18 cellular contexts compared by ENCODE assay signal in the genomic region with DNA sequence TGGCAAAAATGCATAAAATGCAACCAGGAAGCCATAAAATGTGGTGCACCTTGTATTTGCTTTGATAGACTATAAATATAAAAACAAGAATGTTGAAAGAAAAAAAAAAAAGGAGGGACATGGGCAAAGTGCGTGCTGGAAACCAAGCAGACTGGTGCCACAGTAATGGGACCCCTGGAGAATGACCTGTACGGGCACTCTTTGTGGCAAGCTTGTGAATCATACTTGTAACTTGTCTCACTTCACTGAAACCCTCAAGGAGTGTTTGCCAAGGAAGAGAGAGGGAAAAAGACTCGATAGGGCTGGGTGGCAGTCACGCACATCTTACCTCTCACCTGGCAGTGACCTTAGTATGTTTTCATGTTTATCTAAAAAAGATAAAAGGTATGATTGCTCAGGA.
"Had no signal": no experiment of that assay in that cellular context is flagged by ENCODE, and none has a peak within 500 bp of the region (broad histone marks: within the 10 kb centered on the region; RNA-seq: fewer than 3 reads in every experiment).

No MANE protein-coding gene starts in this region.

- H3K9me3 Mint-ChIP-seq: activated naive CD8-positive, alpha-beta T cell treated with anti-CD3 and anti-CD28 coated beads for 36 hours; activated T-cell treated with anti-CD3 and anti-CD28 coated beads, Interleukin-2, amount 50 U/mL, for 24 hours; activated T-helper 2 cell treated with anti-CD3 and anti-CD28 coated beads, Interferon-gamma antibody, Interleukin-2, Interleukin-4, amounts not matched to agents 10 μg/mL and 5 μg/mL and 100 μg/mL, durations not matched to agents 14 hours and 24 hours and 36 hours; natural killer cell; stimulated activated naive CD8-positive, alpha-beta T cell treated with anti-CD3 and anti-CD28 coated beads, Interleukin-15, Interleukin-2, amounts not matched to agents 100 ng/mL and 50 ng/mL, for 24 hours; WTC11 had no signal

- H3K27ac ChIP-seq: esophagus squamous epithelium, heart right ventricle, left lung, tibial artery had no signal

- H3K36me3 Mint-ChIP-seq: activated naive CD8-positive, alpha-beta T cell treated with anti-CD3 and anti-CD28 coated beads for 36 hours; natural killer cell; WTC11 had no signal

- H3K27ac Mint-ChIP-seq: activated naive CD8-positive, alpha-beta T cell treated with anti-CD3 and anti-CD28 coated beads for 36 hours; activated T-cell treated with anti-CD3 and anti-CD28 coated beads, Interleukin-2, amount 50 U/mL, for 24 hours; activated T-helper 2 cell treated with anti-CD3 and anti-CD28 coated beads, Interferon-gamma antibody, Interleukin-2, Interleukin-4, amounts not matched to agents 10 μg/mL and 5 μg/mL and 100 μg/mL, durations not matched to agents 14 hours and 24 hours and 36 hours; natural killer cell; progenitor cell of endocrine pancreas; stimulated activated naive CD8-positive, alpha-beta T cell treated with anti-CD3 and anti-CD28 coated beads, Interleukin-15, Interleukin-2, amounts not matched to agents 100 ng/mL and 50 ng/mL, for 24 hours; WTC11 had no signal

- DNase-seq: activated CD8-positive, alpha-beta memory T cell treated with anti-CD3 and anti-CD28 coated beads for 24 hours; activated CD8-positive, alpha-beta memory T cell treated with anti-CD3 and anti-CD28 coated beads, Interleukin-2, amount 50 U/mL, for 4 hours; activated naive CD4-positive, alpha-beta T cell; activated naive CD8-positive, alpha-beta T cell treated with anti-CD3 and anti-CD28 coated beads for 36 hours; activated T-cell treated with anti-CD3 and anti-CD28 coated beads, Interleukin-2, amount 50 U/mL, for 24 hours; central memory CD4-positive, alpha-beta T cell; esophagus squamous epithelium; heart right ventricle; left lung; natural killer cell; stimulated activated CD4-positive, alpha-beta T cell treated with anti-CD3 and anti-CD28 coated beads, Interleukin-4, amount 100 ng/mL, for 4 hours; substantia nigra; T-helper 9 cell; tibial artery had no signal

- ATAC-seq: heart right ventricle, left lung, natural killer cell, WTC11 had no signal

- H3K4me1 Mint-ChIP-seq: activated naive CD8-positive, alpha-beta T cell treated with anti-CD3 and anti-CD28 coated beads for 36 hours; natural killer cell; WTC11 had no signal

- H3K4me3 Mint-ChIP-seq: activated naive CD8-positive, alpha-beta T cell treated with anti-CD3 and anti-CD28 coated beads for 36 hours; activated T-cell treated with anti-CD3 and anti-CD28 coated beads, Interleukin-2, amount 50 U/mL, for 24 hours; natural killer cell; stimulated activated naive CD8-positive, alpha-beta T cell treated with anti-CD3 and anti-CD28 coated beads, Interleukin-15, Interleukin-2, amounts not matched to agents 100 ng/mL and 50 ng/mL, for 24 hours; WTC11 had no signal

- H3K27me3 Mint-ChIP-seq: progenitor cell of endocrine pancreas had no signal
